23 cellular contexts compared by ENCODE assay signal in genomic region chr2:16461672-16462071, GRCh38.
"Had no signal": no experiment of that assay in that cellular context is flagged by ENCODE, and none has a peak within 500 bp of the region (broad histone marks: within the 10 kb centered on the region; RNA-seq: fewer than 3 reads in every experiment).

No MANE protein-coding gene starts in this region.

- H3K4me3 ChIP-seq: body of pancreas, cardiac muscle cell, testis, vagina had no signal

- H3K4me3 Mint-ChIP-seq: activated CD8-positive, alpha-beta T cell treated with anti-CD3 and anti-CD28 coated beads, Interleukin-2, amount 10 ng/mL, durations not matched to agents 7 days and 5 days; activated naive CD8-positive, alpha-beta T cell treated with anti-CD3 and anti-CD28 coated beads, Interleukin-2, amount 50 U/mL, for 24 hours; activated T-helper 1 cell treated with anti-CD3 and anti-CD28 coated beads, Interleukin-12 subunit alpha, Interleukin-12 subunit beta, Interleukin-2, Interleukin-4 antibody, amounts not matched to agents 30 ng/mL and 10 ng/mL and 1 ng/mL, durations not matched to agents 14 hours and 24 hours and 36 hours; memory B cell; nephron progenitor cell; T-helper 2 cell treated with Interferon-gamma antibody and Interleukin-4, amounts not matched to agents 5 μg/mL and 100 μg/mL, for 36 hours had no signal

- ATAC-seq: activated CD8-positive, alpha-beta T cell treated with anti-CD3 and anti-CD28 coated beads, Interleukin-2, amount 10 ng/mL, durations not matched to agents 7 days and 5 days; activated naive CD8-positive, alpha-beta T cell treated with anti-CD3 and anti-CD28 coated beads, Interleukin-2, amount 50 U/mL, for 24 hours; body of pancreas; sciatic nerve had no signal

- H3K27me3 ChIP-seq: body of pancreas, cardiac muscle cell, testis, vagina had no signal

- H3K9me3 Mint-ChIP-seq: activated naive CD8-positive, alpha-beta T cell treated with anti-CD3 and anti-CD28 coated beads, Interleukin-2, amount 50 U/mL, for 24 hours; activated T-helper 1 cell treated with anti-CD3 and anti-CD28 coated beads, Interleukin-12 subunit alpha, Interleukin-12 subunit beta, Interleukin-2, Interleukin-4 antibody, amounts not matched to agents 30 ng/mL and 10 ng/mL and 1 ng/mL, durations not matched to agents 14 hours and 24 hours and 36 hours; T-helper 2 cell treated with Interferon-gamma antibody and Interleukin-4, amounts not matched to agents 5 μg/mL and 100 μg/mL, for 36 hours had no signal

- H3K36me3 ChIP-seq: cardiac muscle cell, vagina had no signal

- H3K9me3 ChIP-seq: body of pancreas, testis, vagina had no signal

- H3K4me1 ChIP-seq: body of pancreas, testis, vagina had no signal

- H3K27ac Mint-ChIP-seq: activated CD8-positive, alpha-beta T cell treated with anti-CD3 and anti-CD28 coated beads, Interleukin-2, amount 10 ng/mL, durations not matched to agents 7 days and 5 days; activated naive CD8-positive, alpha-beta T cell treated with anti-CD3 and anti-CD28 coated beads, Interleukin-2, amount 50 U/mL, for 24 hours; activated T-helper 1 cell treated with anti-CD3 and anti-CD28 coated beads, Interleukin-12 subunit alpha, Interleukin-12 subunit beta, Interleukin-2, Interleukin-4 antibody, amounts not matched to agents 30 ng/mL and 10 ng/mL and 1 ng/mL, durations not matched to agents 14 hours and 24 hours and 36 hours; memory B cell; nephron progenitor cell; T-helper 2 cell treated with Interferon-gamma antibody and Interleukin-4, amounts not matched to agents 5 μg/mL and 100 μg/mL, for 36 hours had no signal

- DNase-seq: activated CD4-positive, alpha-beta T cell treated with anti-CD3 and anti-CD28 coated beads for 1 hour; activated CD4-positive, alpha-beta T cell treated with anti-CD3 and anti-CD28 coated beads, Interleukin-2, amount 50 U/mL, for 1 hour; activated CD8-positive, alpha-beta T cell treated with anti-CD3 and anti-CD28 coated beads, Interleukin-2, amount 10 ng/mL, durations not matched to agents 7 days and 5 days; activated gamma-delta T cell; activated naive CD4-positive, alpha-beta T cell treated with anti-CD3 and anti-CD28 coated beads, Interleukin-2, amount 50 U/mL, for 16 hours; activated naive CD8-positive, alpha-beta T cell treated with anti-CD3 and anti-CD28 coated beads, Interleukin-2, amount 50 U/mL, for 24 hours; body of pancreas; cortex of kidney; foreskin fibroblast; nephron progenitor cell; nucleus accumbens; posterior cingulate gyrus; small intestine; stimulated activated naive CD4-positive, alpha-beta T cell; testis; trophoblast cell had no signal

- H3K4me1 Mint-ChIP-seq: activated naive CD8-positive, alpha-beta T cell treated with anti-CD3 and anti-CD28 coated beads, Interleukin-2, amount 50 U/mL, for 24 hours; memory B cell; nephron progenitor cell had no signal

- H3K27ac ChIP-seq: body of pancreas, cardiac muscle cell, testis, vagina, VCaP had no signal
